ENCODE assay signal across 16 cellular contexts in genomic region chr1:109903371-109903930, GRCh38. TPM values are rescaled to one million over a fixed set of nuclear protein-coding genes. Genes with fewer than 3 reads are reported as not detected.
DNase-seq lines count a peak whose midpoint lies in the region; ATAC-seq and TF ChIP-seq lines count a peak whose summit lies in the region.
"Had no signal": no experiment of that assay in that cellular context is flagged by ENCODE, and none has a peak within 500 bp of the region (broad histone marks: within the 10 kb centered on the region; RNA-seq: fewer than 3 reads in every experiment).

No MANE protein-coding gene starts in this region.

- no peak overlapping the region for H3K27ac ChIP-seq in CD4-positive, alpha-beta T cell (ENCODE audit: low read depth, low read length)
- H3K27ac ChIP-seq in cingulate gyrus (ENCODE audit: low read depth, low read length), result peak overlapping the region; percentile 84
- H3K27ac ChIP-seq: BLaER1 treated with 17β-estradiol and CSF1 and Interleukin-3, amounts not matched to agents 10 nM and 100 nM had no signal

- H3K9me3 ChIP-seq in CD4-positive, alpha-beta T cell (ENCODE audit: control insufficient read depth, low read length), result no peaks in the 10 kb centered on the region
- H3K9me3 ChIP-seq: BLaER1 treated with 17β-estradiol and CSF1 and Interleukin-3, amounts not matched to agents 10 nM and 100 nM; HAP-1 had no signal

- no peaks in the 10 kb centered on the region for H3K9me3 Mint-ChIP-seq in activated CD4-positive, alpha-beta memory T cell treated with anti-CD3 and anti-CD28 coated beads, Interleukin-2, amount 10 ng/mL, durations not matched to agents 7 days and 5 days
- H3K9me3 Mint-ChIP-seq in activated CD4-positive, alpha-beta memory T cell treated with anti-CD3 and anti-CD28 coated beads for 36 hours, result no peaks in the 10 kb centered on the region
- H3K9me3 Mint-ChIP-seq in CD4-positive, alpha-beta T cell, result no peaks in the 10 kb centered on the region
- no peaks in the 10 kb centered on the region for H3K9me3 Mint-ChIP-seq in stimulated activated effector memory CD8-positive, alpha-beta T cell treated with anti-CD3 and anti-CD28 coated beads, Interleukin-12 subunit alpha, Interleukin-12 subunit beta, amount 100 ng/mL, for 72 hours
- H3K9me3 Mint-ChIP-seq: CD8-positive, alpha-beta T cell had no signal

- H3K4me1 Mint-ChIP-seq in activated CD4-positive, alpha-beta memory T cell treated with anti-CD3 and anti-CD28 coated beads, Interleukin-2, amount 10 ng/mL, durations not matched to agents 7 days and 5 days, result peaks cover 48% of the 10 kb centered on the region
- H3K4me1 Mint-ChIP-seq in activated CD4-positive, alpha-beta memory T cell treated with anti-CD3 and anti-CD28 coated beads for 36 hours (ENCODE audit: low read depth), result peaks cover 36% of the 10 kb centered on the region
- H3K4me1 Mint-ChIP-seq in CD4-positive, alpha-beta T cell (ENCODE audit: low read depth), result peaks cover 36% of the 10 kb centered on the region
- H3K4me1 Mint-ChIP-seq in stimulated activated effector memory CD8-positive, alpha-beta T cell treated with anti-CD3 and anti-CD28 coated beads, Interleukin-12 subunit alpha, Interleukin-12 subunit beta, amount 100 ng/mL, for 72 hours, result peaks cover 58% of the 10 kb centered on the region

- CTCF ChIA-PET in activated CD4-positive, alpha-beta memory T cell treated with anti-CD3 and anti-CD28 coated beads, Interleukin-2, amount 10 ng/mL, durations not matched to agents 7 days and 5 days (lab: Charles Lee), result interaction anchor here (2.0 to 3.3 kb wide), 2 partner anchors 81 to 113 kb away, joined by 13 read pairs; partner anchors contain the start of gene AHCYL1
- CTCF ChIA-PET in activated CD4-positive, alpha-beta memory T cell treated with anti-CD3 and anti-CD28 coated beads for 36 hours (lab: Charles Lee), result no interaction called here
- CTCF ChIA-PET in CD4-positive, alpha-beta T cell (lab: Charles Lee), result no interaction called here

- intact Hi-C loops in activated CD4-positive, alpha-beta memory T cell treated with anti-CD3 and anti-CD28 coated beads for 36 hours (cut with micrococcal nuclease), result loop anchor here (10.0 kb wide), 1 partner anchor 359 kb away; the partner anchor contains the start of gene GNAI3
- intact Hi-C loops in CD4-positive, alpha-beta T cell (cut with DNase I, micrococcal nuclease), result no loop called here

- POLR2A ChIA-PET in activated CD4-positive, alpha-beta memory T cell treated with anti-CD3 and anti-CD28 coated beads, Interleukin-2, amount 10 ng/mL, durations not matched to agents 7 days and 5 days (lab: Charles Lee), result interaction anchor here (0.7 to 8.0 kb wide), 5 partner anchors 8 to 354 kb away, joined by 3 to 62 read pairs (median 3); partner anchors contain the start of genes CSF1 and GNAI3
- POLR2A ChIA-PET in activated CD4-positive, alpha-beta memory T cell treated with anti-CD3 and anti-CD28 coated beads for 36 hours (lab: Charles Lee), result interaction anchor here (0.6 to 1.6 kb wide), 3 partner anchors 8 to 305 kb away, joined by 3 to 5 read pairs (median 4); no protein-coding TSS in a partner anchor
- POLR2A ChIA-PET in CD4-positive, alpha-beta T cell (lab: Charles Lee), result interaction anchor here (0.5 to 1.0 kb wide), 2 partner anchors 9 to 13 kb away, joined by 3 read pairs; no protein-coding TSS in a partner anchor

- DNase-seq in activated CD4-positive, alpha-beta memory T cell treated with anti-CD3 and anti-CD28 coated beads, Interleukin-2, amount 10 ng/mL, durations not matched to agents 7 days and 5 days, result no peak
- no peak for DNase-seq in activated CD4-positive, alpha-beta memory T cell treated with anti-CD3 and anti-CD28 coated beads for 36 hours
- DNase-seq in CD4-positive, alpha-beta T cell, result no peak
- DNase-seq in stimulated activated effector memory CD8-positive, alpha-beta T cell treated with anti-CD3 and anti-CD28 coated beads, Interleukin-12 subunit alpha, Interleukin-12 subunit beta, amount 100 ng/mL, for 72 hours (ENCODE audit: low spot score in 2 of 2), result no peak
- no peak for DNase-seq in dedifferentiated amniotic fluid mesenchymal stem cell (ENCODE audit: extremely low spot score)
- no peak for DNase-seq in iPS-NIHi11 (ENCODE audit: low spot score)
- DNase-seq: ACHN; CD8-positive, alpha-beta T cell; COR-L47; DMS153; DMS79 treated with DMSO at 0.1 percent for 48 hours; EL had no signal

- H3K27me3 ChIP-seq in CD4-positive, alpha-beta T cell (ENCODE audit: control insufficient read depth, insufficient read depth, low read length), result no peaks in the 10 kb centered on the region

- H3K27ac Mint-ChIP-seq in activated CD4-positive, alpha-beta memory T cell treated with anti-CD3 and anti-CD28 coated beads, Interleukin-2, amount 10 ng/mL, durations not matched to agents 7 days and 5 days, result peak overlapping the region; percentile 5
- H3K27ac Mint-ChIP-seq in activated CD4-positive, alpha-beta memory T cell treated with anti-CD3 and anti-CD28 coated beads for 36 hours, result no peak overlapping the region
- peak overlapping the region; percentile 69 for H3K27ac Mint-ChIP-seq in CD4-positive, alpha-beta T cell
- peak overlapping the region; percentile 5 for H3K27ac Mint-ChIP-seq in stimulated activated effector memory CD8-positive, alpha-beta T cell treated with anti-CD3 and anti-CD28 coated beads, Interleukin-12 subunit alpha, Interleukin-12 subunit beta, amount 100 ng/mL, for 72 hours
- H3K27ac Mint-ChIP-seq: CD8-positive, alpha-beta T cell had no signal

- no peak for TF ChIP-seq CTCF in CD4-positive, alpha-beta T cell (IDR thresholded peaks at IDR 0.05)

- no peaks in the 10 kb centered on the region for H3K27me3 Mint-ChIP-seq in activated CD4-positive, alpha-beta memory T cell treated with anti-CD3 and anti-CD28 coated beads, Interleukin-2, amount 10 ng/mL, durations not matched to agents 7 days and 5 days
- H3K27me3 Mint-ChIP-seq in activated CD4-positive, alpha-beta memory T cell treated with anti-CD3 and anti-CD28 coated beads for 36 hours, result no peaks in the 10 kb centered on the region
- H3K27me3 Mint-ChIP-seq in CD4-positive, alpha-beta T cell, result no peaks in the 10 kb centered on the region

- no peak for ATAC-seq in CD4-positive, alpha-beta T cell (ENCODE audit: poor library complexity)
- no peak for ATAC-seq in stimulated activated effector memory CD8-positive, alpha-beta T cell treated with anti-CD3 and anti-CD28 coated beads, Interleukin-12 subunit alpha, Interleukin-12 subunit beta, amount 100 ng/mL, for 72 hours
- no peak for ATAC-seq in HG03432 (IDR thresholded peaks at IDR 0.05; ENCODE audit: unreplicated experiment)
- ATAC-seq: CD8-positive, alpha-beta T cell had no signal

- peaks cover 3% of the 10 kb centered on the region for H3K36me3 Mint-ChIP-seq in activated CD4-positive, alpha-beta memory T cell treated with anti-CD3 and anti-CD28 coated beads, Interleukin-2, amount 10 ng/mL, durations not matched to agents 7 days and 5 days (ENCODE audit: low read depth)
- H3K36me3 Mint-ChIP-seq in activated CD4-positive, alpha-beta memory T cell treated with anti-CD3 and anti-CD28 coated beads for 36 hours, result no peaks in the 10 kb centered on the region
- H3K36me3 Mint-ChIP-seq in CD4-positive, alpha-beta T cell (ENCODE audit: low read depth), result no peaks in the 10 kb centered on the region
- H3K36me3 Mint-ChIP-seq in stimulated activated effector memory CD8-positive, alpha-beta T cell treated with anti-CD3 and anti-CD28 coated beads, Interleukin-12 subunit alpha, Interleukin-12 subunit beta, amount 100 ng/mL, for 72 hours, result peaks cover 6% of the 10 kb centered on the region
- H3K36me3 Mint-ChIP-seq: CD8-positive, alpha-beta T cell had no signal

- H3K4me3 Mint-ChIP-seq in activated CD4-positive, alpha-beta memory T cell treated with anti-CD3 and anti-CD28 coated beads, Interleukin-2, amount 10 ng/mL, durations not matched to agents 7 days and 5 days, result no peak overlapping the region
- H3K4me3 Mint-ChIP-seq in activated CD4-positive, alpha-beta memory T cell treated with anti-CD3 and anti-CD28 coated beads for 36 hours, result no peak overlapping the region
- H3K4me3 Mint-ChIP-seq in CD4-positive, alpha-beta T cell, result no peak overlapping the region
- no peak overlapping the region for H3K4me3 Mint-ChIP-seq in stimulated activated effector memory CD8-positive, alpha-beta T cell treated with anti-CD3 and anti-CD28 coated beads, Interleukin-12 subunit alpha, Interleukin-12 subunit beta, amount 100 ng/mL, for 72 hours
- H3K4me3 Mint-ChIP-seq: CD8-positive, alpha-beta T cell had no signal

RNA-seq across cellular contexts. Expression of gene CSF1, which starts 7.2 kb away (rescaled TPM):
- total RNA-seq in activated CD4-positive, alpha-beta memory T cell treated with anti-CD3 and anti-CD28 coated beads, Interleukin-2, amount 10 ng/mL, durations not matched to agents 7 days and 5 days, result 10 to 100 TPM; 89.4 to 94.2 TPM
- 100 to 1,000 TPM; 135 to 140 TPM for total RNA-seq in activated CD4-positive, alpha-beta memory T cell treated with anti-CD3 and anti-CD28 coated beads for 36 hours
- total RNA-seq in CD4-positive, alpha-beta T cell, result 1 to 10 TPM; 6.5 to 6.7 TPM

Comparison
In these comparisons a context has a peak if more than half of its experiments do, and no peak if none do; other contexts are left out.
1. RNA of gene CSF1, which starts 7.2 kb away (total RNA-seq): 135 to 140 TPM in activated CD4-positive, alpha-beta memory T cell treated with anti-CD3 and anti-CD28 coated beads for 36 hours and 89.4 to 94.2 TPM in activated CD4-positive, alpha-beta memory T cell treated with anti-CD3 and anti-CD28 coated beads, Interleukin-2, amount 10 ng/mL, durations not matched to agents 7 days and 5 days; 6.5 to 6.7 TPM in CD4-positive, alpha-beta T cell; every median in the first group is over 10 times any median in the second.